In genomic region chr9:133823189-133824105, GRCh38 we compare ENCODE assay signal across 16 cellular contexts.
A peak's percentile ranks its signal among the peaks of the same experiment; 100 is the strongest.
DNase-seq lines count a peak whose midpoint lies in the region; ATAC-seq and TF ChIP-seq lines count a peak whose summit lies in the region.
"Had no signal": no experiment of that assay in that cellular context is flagged by ENCODE, and none has a peak within 500 bp of the region (broad histone marks: within the 10 kb centered on the region; RNA-seq: fewer than 3 reads in every experiment).

No MANE protein-coding gene starts in this region.

- H3K4me1 Mint-ChIP-seq in activated T-helper 1 cell treated with anti-CD3 and anti-CD28 coated beads, Interleukin-12 subunit alpha, Interleukin-12 subunit beta, Interleukin-2, Interleukin-4 antibody, amounts not matched to agents 30 ng/mL and 10 ng/mL and 1 ng/mL, durations not matched to agents 14 hours and 24 hours and 36 hours (ENCODE audit: low read depth), result no peaks in the 10 kb centered on the region
- H3K4me1 Mint-ChIP-seq: central memory CD8-positive, alpha-beta T cell had no signal

- peaks cover 34 to 54% (median 49%) of the 10 kb centered on the region in 10 experiments for H3K4me1 ChIP-seq in BLaER1 treated with 17β-estradiol and CSF1 and Interleukin-3, amounts not matched to agents 10 nM and 100 nM
- peaks cover 15% of the 10 kb centered on the region; the same call in 1 of the 2 replicates for H3K4me1 ChIP-seq in iPS-20b (ENCODE audit: insufficient read depth, low read length)
- H3K4me1 ChIP-seq: lower lobe of right lung had no signal

- H3K27ac Mint-ChIP-seq in activated T-helper 1 cell treated with anti-CD3 and anti-CD28 coated beads, Interleukin-12 subunit alpha, Interleukin-12 subunit beta, Interleukin-2, Interleukin-4 antibody, amounts not matched to agents 30 ng/mL and 10 ng/mL and 1 ng/mL, durations not matched to agents 14 hours and 24 hours and 36 hours, result no peak overlapping the region
- H3K27ac Mint-ChIP-seq: activated naive CD8-positive, alpha-beta T cell had no signal

- peaks cover 0 to 70% (median 34%) of the 10 kb centered on the region in 11 experiments; a peak in 17 of 22 replicates for H4K20me1 ChIP-seq in BLaER1 treated with 17β-estradiol and CSF1 and Interleukin-3, amounts not matched to agents 10 nM and 100 nM

- no peaks in the 10 kb centered on the region for H3K36me3 Mint-ChIP-seq in activated T-helper 1 cell treated with anti-CD3 and anti-CD28 coated beads, Interleukin-12 subunit alpha, Interleukin-12 subunit beta, Interleukin-2, Interleukin-4 antibody, amounts not matched to agents 30 ng/mL and 10 ng/mL and 1 ng/mL, durations not matched to agents 14 hours and 24 hours and 36 hours (ENCODE audit: low read depth)
- H3K36me3 Mint-ChIP-seq: activated naive CD8-positive, alpha-beta T cell had no signal

- no peak for ATAC-seq in HG02884 (IDR thresholded peaks at IDR 0.05; ENCODE audit: unreplicated experiment)

- H3K27ac ChIP-seq in BLaER1 treated with 17β-estradiol and CSF1 and Interleukin-3, amounts not matched to agents 10 nM and 100 nM, result peak overlapping the region in 1 of 11 experiments; percentile 18; a peak in 1 of 22 replicates
- no peak overlapping the region for H3K27ac ChIP-seq in iPS-20b (ENCODE audit: low read length)
- H3K27ac ChIP-seq: hepatocyte, lower lobe of right lung, VCaP had no signal

- H3K4me2 ChIP-seq in BLaER1 treated with 17β-estradiol and CSF1 and Interleukin-3, amounts not matched to agents 10 nM and 100 nM, result peak overlapping the region; percentile 61 to 84 (median 70)
- H3K4me2 ChIP-seq: hepatocyte had no signal

- H3K27me3 Mint-ChIP-seq in activated T-helper 1 cell treated with anti-CD3 and anti-CD28 coated beads, Interleukin-12 subunit alpha, Interleukin-12 subunit beta, Interleukin-2, Interleukin-4 antibody, amounts not matched to agents 30 ng/mL and 10 ng/mL and 1 ng/mL, durations not matched to agents 14 hours and 24 hours and 36 hours (ENCODE audit: insufficient read depth), result no peaks in the 10 kb centered on the region
- H3K27me3 Mint-ChIP-seq: activated naive CD8-positive, alpha-beta T cell; central memory CD8-positive, alpha-beta T cell had no signal

- H3K9ac ChIP-seq in BLaER1 treated with 17β-estradiol and CSF1 and Interleukin-3, amounts not matched to agents 10 nM and 100 nM, result peak overlapping the region in 4 of 11 experiments; percentile 13 to 41 (median 20); a peak in 5 of 22 replicates
- H3K9ac ChIP-seq in iPS-20b (ENCODE audit: low read depth, low read length), result peak overlapping the region; percentile 46; the same call in 1 of the 2 replicates

- peaks cover 0 to 8% (median 0%) of the 10 kb centered on the region in 11 experiments; a peak in 4 of 22 replicates for H3K36me3 ChIP-seq in BLaER1 treated with 17β-estradiol and CSF1 and Interleukin-3, amounts not matched to agents 10 nM and 100 nM
- no peaks in the 10 kb centered on the region for H3K36me3 ChIP-seq in iPS-20b (ENCODE audit: insufficient read depth, low read depth, low read length)
- H3K36me3 ChIP-seq: lower lobe of right lung had no signal

- peak; percentile 19 for TF ChIP-seq POLR2A in GM19193 (IDR thresholded peaks at IDR 0.05; ENCODE audit: extremely low read depth, insufficient read depth, insufficient read length)

- no peaks in the 10 kb centered on the region for H3K9me3 ChIP-seq in BLaER1 treated with 17β-estradiol and CSF1 and Interleukin-3, amounts not matched to agents 10 nM and 100 nM (replicated peaks in 1 of 11)
- H3K9me3 ChIP-seq in iPS-20b (ENCODE audit: insufficient read depth, low read depth, low read length), result no peaks in the 10 kb centered on the region
- H3K9me3 ChIP-seq: lower lobe of right lung had no signal

- DNase-seq in NAMALWA (ENCODE audit: low spot score) (peak; percentile 41), NCI-H510A (lab: John Stamatoyannopoulos, UW) (no peak), NCI-H82 treated with DMSO at 0.1 percent for 48 hours (lab: John Stamatoyannopoulos, UW; ENCODE audit: unreplicated experiment) (no peak)
- no peak for DNase-seq in activated T-helper 1 cell treated with anti-CD3 and anti-CD28 coated beads, Interleukin-12 subunit alpha, Interleukin-12 subunit beta, Interleukin-2, Interleukin-4 antibody, amounts not matched to agents 30 ng/mL and 10 ng/mL and 1 ng/mL, durations not matched to agents 14 hours and 24 hours and 36 hours (ENCODE audit: low spot score)
- DNase-seq: erythroblast, lower lobe of right lung, MV-4-11, NCI-H510A treated with DMSO at 0.1 percent for 48 hours had no signal

- intact Hi-C loops in activated T-helper 1 cell treated with anti-CD3 and anti-CD28 coated beads, Interleukin-12 subunit alpha, Interleukin-12 subunit beta, Interleukin-2, Interleukin-4 antibody, amounts not matched to agents 30 ng/mL and 10 ng/mL and 1 ng/mL, durations not matched to agents 14 hours and 24 hours and 36 hours (cut with micrococcal nuclease), result no loop called here

- H3K27me3 ChIP-seq in BLaER1 treated with 17β-estradiol and CSF1 and Interleukin-3, amounts not matched to agents 10 nM and 100 nM, result no peaks in the 10 kb centered on the region
- H3K27me3 ChIP-seq in iPS-20b (ENCODE audit: insufficient read depth, low read length), result no peaks in the 10 kb centered on the region
- H3K27me3 ChIP-seq: hepatocyte had no signal

- H3K4me3 ChIP-seq in BLaER1 treated with 17β-estradiol and CSF1 and Interleukin-3, amounts not matched to agents 10 nM and 100 nM, result no peak overlapping the region
- no peak overlapping the region for H3K4me3 ChIP-seq in iPS-20b (ENCODE audit: low read length)
- H3K4me3 ChIP-seq: hepatocyte, lower lobe of right lung had no signal

- no peak overlapping the region for H3K4me3 Mint-ChIP-seq in activated T-helper 1 cell treated with anti-CD3 and anti-CD28 coated beads, Interleukin-12 subunit alpha, Interleukin-12 subunit beta, Interleukin-2, Interleukin-4 antibody, amounts not matched to agents 30 ng/mL and 10 ng/mL and 1 ng/mL, durations not matched to agents 14 hours and 24 hours and 36 hours
- H3K4me3 Mint-ChIP-seq: activated naive CD8-positive, alpha-beta T cell; central memory CD8-positive, alpha-beta T cell had no signal

- H3K9me3 Mint-ChIP-seq in activated T-helper 1 cell treated with anti-CD3 and anti-CD28 coated beads, Interleukin-12 subunit alpha, Interleukin-12 subunit beta, Interleukin-2, Interleukin-4 antibody, amounts not matched to agents 30 ng/mL and 10 ng/mL and 1 ng/mL, durations not matched to agents 14 hours and 24 hours and 36 hours, result no peaks in the 10 kb centered on the region
- H3K9me3 Mint-ChIP-seq: central memory CD8-positive, alpha-beta T cell had no signal
